ENCODE assay signal across 10 cellular contexts in genomic region chr2:172088245-172089004, GRCh38. TPM values are rescaled to one million over a fixed set of nuclear protein-coding genes. Genes with fewer than 3 reads are reported as not detected.
DNase-seq lines count a peak whose midpoint lies in the region; ATAC-seq and TF ChIP-seq lines count a peak whose summit lies in the region.
"Had no signal": no experiment of that assay in that cellular context is flagged by ENCODE, and none has a peak within 500 bp of the region (broad histone marks: within the 10 kb centered on the region; RNA-seq: fewer than 3 reads in every experiment).

No MANE protein-coding gene starts in this region.

- peaks cover 50% of the 10 kb centered on the region for H3K4me1 Mint-ChIP-seq in activated T-cell treated with anti-CD3 and anti-CD28 coated beads, Interleukin-2, amount 50 U/mL, for 24 hours (ENCODE audit: low read depth)
- H3K4me1 Mint-ChIP-seq in activated T-cell treated with anti-CD3 and anti-CD28 coated beads, Interleukin-2, amount 50 U/mL, for 4 hours (ENCODE audit: low read depth), result peaks cover 50% of the 10 kb centered on the region
- H3K4me1 Mint-ChIP-seq in activated CD4-positive, alpha-beta memory T cell treated with anti-CD3 and anti-CD28 coated beads for 36 hours (ENCODE audit: low read depth), result peaks cover 51% of the 10 kb centered on the region
- H3K4me1 Mint-ChIP-seq in stimulated activated effector memory CD8-positive, alpha-beta T cell treated with anti-CD3 and anti-CD28 coated beads, Interleukin-12 subunit alpha, Interleukin-12 subunit beta, amount 100 ng/mL, for 72 hours, result peaks cover 59% of the 10 kb centered on the region

- no peaks in the 10 kb centered on the region for H3K36me3 Mint-ChIP-seq in activated T-cell treated with anti-CD3 and anti-CD28 coated beads, Interleukin-2, amount 50 U/mL, for 24 hours (ENCODE audit: low read depth)
- H3K36me3 Mint-ChIP-seq in activated T-cell treated with anti-CD3 and anti-CD28 coated beads, Interleukin-2, amount 50 U/mL, for 4 hours (ENCODE audit: insufficient read depth), result no peaks in the 10 kb centered on the region
- peaks cover 8% of the 10 kb centered on the region for H3K36me3 Mint-ChIP-seq in activated CD4-positive, alpha-beta memory T cell treated with anti-CD3 and anti-CD28 coated beads for 36 hours
- peaks cover 42% of the 10 kb centered on the region for H3K36me3 Mint-ChIP-seq in stimulated activated effector memory CD8-positive, alpha-beta T cell treated with anti-CD3 and anti-CD28 coated beads, Interleukin-12 subunit alpha, Interleukin-12 subunit beta, amount 100 ng/mL, for 72 hours

- intact Hi-C loops in activated CD4-positive, alpha-beta memory T cell treated with anti-CD3 and anti-CD28 coated beads for 36 hours (cut with micrococcal nuclease), result loop anchor here (5.0 to 10.0 kb wide), 2 partner anchors 1266 to 1374 kb away; partner anchors contain the start of gene SP5
- intact Hi-C loops in breast epithelium (cut with DNase I; ENCODE audit: low total_unique reads), result no loop called here

- H3K4me1 ChIP-seq in breast epithelium, result peaks cover 8 to 25% of the 10 kb centered on the region in 2 donors

- CTCF ChIA-PET in activated CD4-positive, alpha-beta memory T cell treated with anti-CD3 and anti-CD28 coated beads for 36 hours (lab: Charles Lee), result interaction anchor here (0.7 to 8.6 kb wide), 2 partner anchors 16 to 297 kb away, joined by 3 to 88 read pairs; partner anchors contain the start of gene DLX2

- H3K4me3 ChIP-seq in iPS-18c (ENCODE audit: insufficient read depth, low read depth, low read length) (peak overlapping the region; percentile 0; the same call in 1 of the 2 replicates), breast epithelium (no peak overlapping the region)

- H3K36me3 ChIP-seq in breast epithelium, result no peaks in the 10 kb centered on the region

- peaks cover 98% of the 10 kb centered on the region for H3K27me3 Mint-ChIP-seq in activated T-cell treated with anti-CD3 and anti-CD28 coated beads, Interleukin-2, amount 50 U/mL, for 24 hours
- peaks cover 92% of the 10 kb centered on the region for H3K27me3 Mint-ChIP-seq in activated T-cell treated with anti-CD3 and anti-CD28 coated beads, Interleukin-2, amount 50 U/mL, for 4 hours (ENCODE audit: low read depth)
- peaks cover 91% of the 10 kb centered on the region for H3K27me3 Mint-ChIP-seq in activated CD4-positive, alpha-beta memory T cell treated with anti-CD3 and anti-CD28 coated beads for 36 hours

- H3K27ac Mint-ChIP-seq in activated T-cell treated with anti-CD3 and anti-CD28 coated beads, Interleukin-2, amount 50 U/mL, for 24 hours, result peak overlapping the region; percentile 77
- H3K27ac Mint-ChIP-seq in activated CD4-positive, alpha-beta memory T cell treated with anti-CD3 and anti-CD28 coated beads for 36 hours, result peak overlapping the region; percentile 21
- no peak overlapping the region for H3K27ac Mint-ChIP-seq in stimulated activated effector memory CD8-positive, alpha-beta T cell treated with anti-CD3 and anti-CD28 coated beads, Interleukin-12 subunit alpha, Interleukin-12 subunit beta, amount 100 ng/mL, for 72 hours

- TF ChIP-seq CTCF in breast epithelium (IDR thresholded peaks at IDR 0.05), result no peak

- no peak overlapping the region for H3K27ac ChIP-seq in breast epithelium

- ATAC-seq in activated T-cell treated with anti-CD3 and anti-CD28 coated beads, Interleukin-2, amount 50 U/mL, for 4 hours, result no peak
- no peak for ATAC-seq in stimulated activated effector memory CD8-positive, alpha-beta T cell treated with anti-CD3 and anti-CD28 coated beads, Interleukin-12 subunit alpha, Interleukin-12 subunit beta, amount 100 ng/mL, for 72 hours
- no peak for ATAC-seq in GM21723 (IDR thresholded peaks at IDR 0.05; ENCODE audit: unreplicated experiment)
- ATAC-seq: Panc1 had no signal

- no peaks in the 10 kb centered on the region for H3K9me3 Mint-ChIP-seq in activated T-cell treated with anti-CD3 and anti-CD28 coated beads, Interleukin-2, amount 50 U/mL, for 24 hours
- H3K9me3 Mint-ChIP-seq in activated T-cell treated with anti-CD3 and anti-CD28 coated beads, Interleukin-2, amount 50 U/mL, for 4 hours, result no peaks in the 10 kb centered on the region
- H3K9me3 Mint-ChIP-seq in activated CD4-positive, alpha-beta memory T cell treated with anti-CD3 and anti-CD28 coated beads for 36 hours, result no peaks in the 10 kb centered on the region
- H3K9me3 Mint-ChIP-seq in stimulated activated effector memory CD8-positive, alpha-beta T cell treated with anti-CD3 and anti-CD28 coated beads, Interleukin-12 subunit alpha, Interleukin-12 subunit beta, amount 100 ng/mL, for 72 hours, result no peaks in the 10 kb centered on the region

- no peak overlapping the region for H3K4me3 Mint-ChIP-seq in activated T-cell treated with anti-CD3 and anti-CD28 coated beads, Interleukin-2, amount 50 U/mL, for 24 hours
- H3K4me3 Mint-ChIP-seq in activated T-cell treated with anti-CD3 and anti-CD28 coated beads, Interleukin-2, amount 50 U/mL, for 4 hours, result no peak overlapping the region
- H3K4me3 Mint-ChIP-seq in activated CD4-positive, alpha-beta memory T cell treated with anti-CD3 and anti-CD28 coated beads for 36 hours, result no peak overlapping the region
- peak overlapping the region; percentile 77 for H3K4me3 Mint-ChIP-seq in stimulated activated effector memory CD8-positive, alpha-beta T cell treated with anti-CD3 and anti-CD28 coated beads, Interleukin-12 subunit alpha, Interleukin-12 subunit beta, amount 100 ng/mL, for 72 hours

- POLR2A ChIA-PET in activated CD4-positive, alpha-beta memory T cell treated with anti-CD3 and anti-CD28 coated beads for 36 hours (lab: Charles Lee), result interaction anchor here (2.0 kb wide), 1 partner anchor 14 kb away, joined by 8 read pairs; the partner anchor contains the start of gene DLX2

- H3K9me3 ChIP-seq in iPS-18c (ENCODE audit: control insufficient read depth, insufficient read depth, low read length), result peaks cover 2% of the 10 kb centered on the region
- H3K9me3 ChIP-seq in breast epithelium, result no peaks in the 10 kb centered on the region

- DNase-seq in activated T-cell treated with anti-CD3 and anti-CD28 coated beads, Interleukin-2, amount 50 U/mL, for 24 hours, result peak; percentile 39
- DNase-seq in activated T-cell treated with anti-CD3 and anti-CD28 coated beads, Interleukin-2, amount 50 U/mL, for 4 hours, result no peak
- DNase-seq in activated CD4-positive, alpha-beta memory T cell treated with anti-CD3 and anti-CD28 coated beads for 36 hours, result no peak
- peak in 1 of 2 donors; percentile 48 for DNase-seq in stimulated activated effector memory CD8-positive, alpha-beta T cell treated with anti-CD3 and anti-CD28 coated beads, Interleukin-12 subunit alpha, Interleukin-12 subunit beta, amount 100 ng/mL, for 72 hours (ENCODE audit: low spot score in 2 of 2)
- DNase-seq in middle frontal gyrus (ENCODE audit: extremely low spot score, low spot score) (no peak), breast epithelium (ENCODE audit: low spot score in 2 of 2) (no peak)

- no peak for TF ChIP-seq POLR2A in breast epithelium (IDR thresholded peaks at IDR 0.05)

- H3K27me3 ChIP-seq in breast epithelium, result peaks cover 25 to 100% of the 10 kb centered on the region in 2 donors

RNA-seq across cellular contexts. Expression of gene DLX1, which starts 3.1 kb away (rescaled TPM):
- not detected for total RNA-seq in activated T-cell treated with anti-CD3 and anti-CD28 coated beads, Interleukin-2, amount 50 U/mL, for 4 hours
- total RNA-seq in activated CD4-positive, alpha-beta memory T cell treated with anti-CD3 and anti-CD28 coated beads for 36 hours, result not detected
- total RNA-seq in breast epithelium, result under 1 TPM in 1 of 3 donors, not detected in 2; 0.29 TPM
- total RNA-seq: ureter had no signal

RNA-seq across cellular contexts. Expression of gene DLX2, which starts 14.3 kb away (rescaled TPM):
- total RNA-seq in activated T-cell treated with anti-CD3 and anti-CD28 coated beads, Interleukin-2, amount 50 U/mL, for 4 hours, result not detected
- not detected for total RNA-seq in activated CD4-positive, alpha-beta memory T cell treated with anti-CD3 and anti-CD28 coated beads for 36 hours
- under 1 TPM in 1 of 3 donors, not detected in 2; 0.44 TPM for total RNA-seq in breast epithelium
- total RNA-seq: ureter had no signal
